10 cellular contexts compared by ENCODE assay signal in genomic region chr5:59093329-59093728, GRCh38.
DNase-seq lines count a peak whose midpoint lies in the region; ATAC-seq, FAIRE-seq and TF ChIP-seq lines count a peak whose summit lies in the region.
"Had no signal": no experiment of that assay in that cellular context is flagged by ENCODE, and none has a peak within 500 bp of the region (broad histone marks: within the 10 kb centered on the region; RNA-seq: fewer than 3 reads in every experiment).

No MANE protein-coding gene starts in this region.

- H3K4me2 ChIP-seq in A549 (peak overlapping the region; percentile 94), GM23338 (no peak overlapping the region), mammary epithelial cell (ENCODE audit: insufficient read depth, low read depth, low read length) (peak overlapping the region; percentile 18), mesenchymal stem cell (ENCODE audit: low read length, poor library complexity, severe bottlenecking) (no peak overlapping the region)

- POLR2A ChIA-PET in A549 (lab: Yijun Ruan, JAX): interaction anchor here (1.4 kb wide), 1 partner anchor 38 kb away, joined by 4 read pairs; no protein-coding TSS in a partner anchor
- POLR2A ChIA-PET in CD4-positive, alpha-beta T cell (lab: Charles Lee): no interaction called here

- TF ChIP-seq POLR2A in A549 (IDR thresholded peaks at IDR 0.05; ENCODE audit: low read length): no peak

- no peaks in the 10 kb centered on the region for H3K9me3 Mint-ChIP-seq in GM23338
- no peaks in the 10 kb centered on the region for H3K9me3 Mint-ChIP-seq in CD4-positive, alpha-beta T cell
- H3K9me3 Mint-ChIP-seq: stimulated activated naive CD8-positive, alpha-beta T cell treated with anti-CD3 and anti-CD28 coated beads, Interleukin-15, Interleukin-2, amounts not matched to agents 100 ng/mL and 50 ng/mL, for 24 hours had no signal

- intact Hi-C loops in mammary epithelial cell (cut with micrococcal nuclease): no loop called here
- intact Hi-C loops in CD4-positive, alpha-beta T cell (cut with DNase I, micrococcal nuclease): no loop called here

- no peaks in the 10 kb centered on the region for H3K27me3 ChIP-seq in GM23338 (ENCODE audit: insufficient read depth)
- no peaks in the 10 kb centered on the region for H3K27me3 ChIP-seq in mammary epithelial cell (ENCODE audit: insufficient read depth, low read length)
- no peaks in the 10 kb centered on the region for H3K27me3 ChIP-seq in mesenchymal stem cell (ENCODE audit: control insufficient read depth in 1 of 2, insufficient read depth in 1 of 2, low read length in 2 of 2)
- H3K27me3 ChIP-seq in CD4-positive, alpha-beta T cell (ENCODE audit: control insufficient read depth, insufficient read depth, low read length): no peaks in the 10 kb centered on the region

- no TSS peak for BruUV-seq in mammary epithelial cell (replicated peaks; lab: Mats Ljungman, UMichigan)

- dilution Hi-C loops in mammary epithelial cell (cut with HindIII; ENCODE audit: low sequenced_read_pairs): no loop called here

- H3K9me3 ChIP-seq in A549 (no peaks in the 10 kb centered on the region), mammary epithelial cell (replicated peaks; ENCODE audit: insufficient read depth, low read length) (no peaks in the 10 kb centered on the region), mesenchymal stem cell (ENCODE audit: control insufficient read depth, low read length) (no peaks in the 10 kb centered on the region)
- H3K9me3 ChIP-seq in CD4-positive, alpha-beta T cell (ENCODE audit: control insufficient read depth, low read length): no peaks in the 10 kb centered on the region

- H3K4me3 Mint-ChIP-seq in GM23338: no peak overlapping the region
- no peak overlapping the region for H3K4me3 Mint-ChIP-seq in CD4-positive, alpha-beta T cell

- FAIRE-seq in A549 (lab: Jason Lieb, UNC): peak; percentile 95

- H3K27ac ChIP-seq in A549 (peak overlapping the region; percentile 94 to 98), GM23338 (ENCODE audit: low read depth) (no peak overlapping the region), mammary epithelial cell (ENCODE audit: insufficient read depth, low read depth, low read length) (no peak overlapping the region), mesenchymal stem cell (ENCODE audit: low read length, poor library complexity, severe bottlenecking) (no peak overlapping the region)
- H3K27ac ChIP-seq in CD4-positive, alpha-beta T cell (ENCODE audit: low read depth, low read length): no peak overlapping the region
- H3K27ac ChIP-seq: C4-2B had no signal

- H3K23ac ChIP-seq in mesenchymal stem cell (ENCODE audit: low read length in 2 of 2): no peak overlapping the region

- H3K4me3 ChIP-seq in A549: peak overlapping the region; percentile 43
- H3K4me3 ChIP-seq in GM23338: no peak overlapping the region
- H3K4me3 ChIP-seq in mammary epithelial cell (replicated peaks in 1 of 3; ENCODE audit: insufficient read depth in 1 of 3, low read depth in 2 of 3, low read length in 3 of 3): no peak overlapping the region
- peak overlapping the region in 1 of 2 experiments; percentile 80 for H3K4me3 ChIP-seq in mesenchymal stem cell (ENCODE audit: insufficient read depth in 1 of 2, low read depth in 1 of 2, low read length in 2 of 2)

- H3K4me1 ChIP-seq in A549: peaks cover 89% of the 10 kb centered on the region
- peaks cover 10% of the 10 kb centered on the region; the same call in 1 of the 2 replicates for H3K4me1 ChIP-seq in GM23338 (ENCODE audit: insufficient read depth)
- no peaks in the 10 kb centered on the region for H3K4me1 ChIP-seq in mammary epithelial cell (ENCODE audit: insufficient read depth, low read length)
- no peaks in the 10 kb centered on the region for H3K4me1 ChIP-seq in mesenchymal stem cell (ENCODE audit: control insufficient read depth, insufficient read depth, low read depth, low read length)

- H2BK15ac ChIP-seq in mesenchymal stem cell (ENCODE audit: low read depth, poor library complexity, severe bottlenecking): no peak overlapping the region

- DNase-seq in A549 (ENCODE audit: low read depth in 1 of 2, low spot score in 1 of 2) (peak in 1 of 2 experiments; percentile 68), GM23338 (ENCODE audit: low spot score) (no peak), mammary epithelial cell (no peak), mesenchymal stem cell (no peak), G401 (ENCODE audit: low spot score) (no peak)
- no peak for DNase-seq in CD4-positive, alpha-beta T cell
- DNase-seq in stimulated activated naive CD4-positive, alpha-beta T cell treated with Interleukin-2 at 50 U/mL for 16 hours (lab: John Stamatoyannopoulos, UW): no peak

- peaks cover 8% of the 10 kb centered on the region for H3K4me1 Mint-ChIP-seq in GM23338
- H3K4me1 Mint-ChIP-seq in CD4-positive, alpha-beta T cell (ENCODE audit: low read depth): peaks cover 16% of the 10 kb centered on the region

- H3K27me3 Mint-ChIP-seq in GM23338 (ENCODE audit: insufficient read depth, low read depth, poor library complexity): peaks cover 2% of the 10 kb centered on the region
- H3K27me3 Mint-ChIP-seq in CD4-positive, alpha-beta T cell: peaks cover 3% of the 10 kb centered on the region
- H3K27me3 Mint-ChIP-seq: stimulated activated naive CD8-positive, alpha-beta T cell treated with anti-CD3 and anti-CD28 coated beads, Interleukin-15, Interleukin-2, amounts not matched to agents 100 ng/mL and 50 ng/mL, for 24 hours had no signal

- no peaks in the 10 kb centered on the region for H3K36me3 ChIP-seq in GM23338 (ENCODE audit: insufficient read depth)
- no peaks in the 10 kb centered on the region for H3K36me3 ChIP-seq in mammary epithelial cell (ENCODE audit: insufficient read depth, low read length)
- no peaks in the 10 kb centered on the region for H3K36me3 ChIP-seq in mesenchymal stem cell (ENCODE audit: control insufficient read depth in 1 of 2, insufficient read depth in 2 of 2, low read depth in 1 of 2, low read length in 2 of 2)

- H4K91ac ChIP-seq in mesenchymal stem cell (ENCODE audit: low read length): no peak overlapping the region

- H2BK12ac ChIP-seq in mesenchymal stem cell (ENCODE audit: low read length in 2 of 2): no peak overlapping the region

- H3K14ac ChIP-seq in mesenchymal stem cell (ENCODE audit: low read length in 2 of 2): no peak overlapping the region

- H2AK5ac ChIP-seq in mesenchymal stem cell (ENCODE audit: low read length, severe bottlenecking): no peak overlapping the region

- TF ChIP-seq RAD21 in A549 (conservative IDR thresholded peaks at IDR 0.05 in 1 of 2, IDR thresholded peaks at IDR 0.05 in 1 of 2): peak in 1 of 2 experiments; percentile 7; a peak in 1 of 5 replicates

- no peak overlapping the region for H3K18ac ChIP-seq in mesenchymal stem cell (ENCODE audit: low read depth in 1 of 2, low read length in 2 of 2)

- H3K79me2 ChIP-seq in GM23338 (replicated peaks; ENCODE audit: insufficient read depth): no peaks in the 10 kb centered on the region
- H3K79me2 ChIP-seq in mammary epithelial cell (ENCODE audit: insufficient read depth, low read length): no peaks in the 10 kb centered on the region

- H3K27ac Mint-ChIP-seq in GM23338: no peak overlapping the region
- no peak overlapping the region for H3K27ac Mint-ChIP-seq in CD4-positive, alpha-beta T cell
- H3K27ac Mint-ChIP-seq: stimulated activated naive CD8-positive, alpha-beta T cell treated with anti-CD3 and anti-CD28 coated beads, Interleukin-15, Interleukin-2, amounts not matched to agents 100 ng/mL and 50 ng/mL, for 24 hours had no signal

- no peak overlapping the region for H2BK120ac ChIP-seq in mesenchymal stem cell (ENCODE audit: low read depth, low read length)

- H3K4ac ChIP-seq in mesenchymal stem cell (ENCODE audit: low read depth in 1 of 2, low read length in 2 of 2): no peak overlapping the region

- TF ChIP-seq EP300 in A549 (IDR thresholded peaks at IDR 0.05): peak in 1 of 2 experiments; percentile 57; a peak in 1 of 5 replicates

- in situ Hi-C loops in mammary epithelial cell (cut with MboI; ENCODE audit: low sequenced_read_pairs in 2 of 2): no loop called here
- in situ Hi-C loops in G401 (cut with HindIII; ENCODE audit: low sequenced_read_pairs): no loop called here

- H3K9me2 ChIP-seq in GM23338 (ENCODE audit: insufficient read depth): no peaks in the 10 kb centered on the region

- CTCF ChIA-PET in A549 (lab: Yijun Ruan, JAX) (interaction anchor here (0.6 to 1.4 kb wide), 2 partner anchors 81 to 202 kb away, joined by 3 to 6 read pairs; no protein-coding TSS in a partner anchor), mammary epithelial cell (lab: Charles Lee; ENCODE audit: low non-redundant PET) (no interaction called here)
- CTCF ChIA-PET in CD4-positive, alpha-beta T cell (lab: Charles Lee): no interaction called here

- no peaks in the 10 kb centered on the region for H3K79me1 ChIP-seq in mesenchymal stem cell (replicated peaks; ENCODE audit: low read length, poor library complexity, severe bottlenecking)

- no peaks in the 10 kb centered on the region for H3K36me3 Mint-ChIP-seq in GM23338 (ENCODE audit: low read depth)
- H3K36me3 Mint-ChIP-seq in CD4-positive, alpha-beta T cell (ENCODE audit: low read depth): no peaks in the 10 kb centered on the region

- no peak overlapping the region for H2BK5ac ChIP-seq in mesenchymal stem cell (ENCODE audit: low read depth, low read length, poor library complexity, severe bottlenecking)

- ATAC-seq in A549 (peak; percentile 41 to 43; a peak in 4 of 6 replicates), GM23338 (no peak), HG02571 (IDR thresholded peaks at IDR 0.05; ENCODE audit: unreplicated experiment) (no peak)
- ATAC-seq in CD4-positive, alpha-beta T cell (ENCODE audit: poor library complexity): no peak

- no peaks in the 10 kb centered on the region for H3F3A ChIP-seq in GM23338 (replicated peaks; ENCODE audit: low read depth)

- WGBS in A549 (ENCODE audit: missing lambda C conversion rate): 0% methylated on average over 6 of the region's 6 CpGs
- 93% methylated on average over 6 of the region's 6 CpGs for WGBS in mammary epithelial cell (ENCODE audit: low coverage, missing lambda C conversion rate)
- 94% methylated on average over 5 of the region's 6 CpGs for WGBS in mesenchymal stem cell

- peak overlapping the region; percentile 38; the same call in 1 of the 2 replicates for H2AFZ ChIP-seq in GM23338
- H2AFZ ChIP-seq in mammary epithelial cell (ENCODE audit: low read depth, low read length): no peak overlapping the region
- no peak overlapping the region for H2AFZ ChIP-seq in mesenchymal stem cell (ENCODE audit: low read depth, low read length)

- H4K20me1 ChIP-seq in GM23338 (replicated peaks; ENCODE audit: insufficient read depth) (no peaks in the 10 kb centered on the region), mammary epithelial cell (ENCODE audit: insufficient read depth, low read length) (no peaks in the 10 kb centered on the region)

- H3K9ac ChIP-seq in mammary epithelial cell (ENCODE audit: insufficient read depth, low read length): no peak overlapping the region
- peak overlapping the region; percentile 87 for H3K9ac ChIP-seq in mesenchymal stem cell (ENCODE audit: low read length)

- no peak for TF ChIP-seq CTCF in A549 (IDR thresholded peaks at IDR 0.05)
- TF ChIP-seq CTCF in GM23338 (conservative IDR thresholded peaks at IDR 0.05; ENCODE audit: low read depth in 2 of 2): no peak
- TF ChIP-seq CTCF in mammary epithelial cell (conservative IDR thresholded peaks at IDR 0.05 in 1 of 2, IDR thresholded peaks at IDR 0.05 in 1 of 2; ENCODE audit: extremely low read depth in 1 of 2, insufficient read depth in 1 of 2, low read depth in 1 of 2, low read length in 2 of 2): no peak
- no peak for TF ChIP-seq CTCF in CD4-positive, alpha-beta T cell (IDR thresholded peaks at IDR 0.05)

- no peak overlapping the region for H4K8ac ChIP-seq in mesenchymal stem cell (ENCODE audit: low read length)

Comparison
In these comparisons a context has a peak if more than half of its experiments do, and no peak if none do; other contexts are left out.
1. ATAC-seq: peak in A549 (2 of 2); none in GM23338 (single experiment), HG02571 (single experiment) and CD4-positive, alpha-beta T cell (single experiment).
2. H3K27ac ChIP-seq: peak in A549 (2 of 2); none in GM23338 (single experiment), mammary epithelial cell (single experiment), mesenchymal stem cell (single experiment) and CD4-positive, alpha-beta T cell (single experiment).
3. H3K4me2 ChIP-seq: peak in A549 (single experiment) and mammary epithelial cell (single experiment); none in GM23338 (single experiment) and mesenchymal stem cell (single experiment).